ENCODE assay signal across 25 cellular contexts in genomic region chrX:71177327-71177726, GRCh38. TPM values are rescaled to one million over a fixed set of nuclear protein-coding genes. Genes with fewer than 3 reads are reported as not detected.
"Had no signal": no experiment of that assay in that cellular context is flagged by ENCODE, and none has a peak within 500 bp of the region (broad histone marks: within the 10 kb centered on the region; RNA-seq: fewer than 3 reads in every experiment).

No MANE protein-coding gene starts in this region.

- H3K36me3 ChIP-seq: esophagus squamous epithelium, left ventricle myocardium inferior, thoracic aorta, upper lobe of left lung had no signal

- H3K27ac ChIP-seq: esophagus squamous epithelium, left ventricle myocardium inferior, thoracic aorta, upper lobe of left lung had no signal

- H3K27me3 ChIP-seq: esophagus squamous epithelium, upper lobe of left lung had no signal

- ATAC-seq: activated CD8-positive, alpha-beta T cell treated with anti-CD3 and anti-CD28 coated beads, Interleukin-2, amount 10 ng/mL, durations not matched to agents 7 days and 5 days; mucosa of descending colon; sciatic nerve; stimulated activated memory B cell treated with anti-CD40 and anti-IgM and Interleukin-4, amounts not matched to agents 10 μg/mL and 1 μg/mL and 100 μg/mL, for 72 hours had no signal

- H3K4me1 ChIP-seq: upper lobe of left lung had no signal

- H3K4me3 ChIP-seq: esophagus squamous epithelium, left ventricle myocardium inferior, mucosa of descending colon, thoracic aorta, upper lobe of left lung had no signal

- H3K9me3 ChIP-seq: esophagus squamous epithelium, left ventricle myocardium inferior, mucosa of descending colon, thoracic aorta, upper lobe of left lung had no signal

- DNase-seq: activated CD4-positive, alpha-beta T cell treated with anti-CD3 and anti-CD28 coated beads, Interleukin-2, amount 10 ng/mL, durations not matched to agents 24 days and 14 days; activated CD8-positive, alpha-beta T cell treated with anti-CD3 and anti-CD28 coated beads, Interleukin-2, amount 10 ng/mL, durations not matched to agents 7 days and 5 days; activated naive CD4-positive, alpha-beta T cell treated with anti-CD3 and anti-CD28 coated beads for 36 hours; activated T-cell treated with anti-CD3 and anti-CD28 coated beads, Interleukin-2, amount 50 U/mL, for 24 hours; effector CD8-positive, alpha-beta T cell; esophagus squamous epithelium; foreskin melanocyte; head of caudate nucleus; left ventricle myocardium inferior; mammary epithelial cell; mucosa of descending colon; naive B cell; stimulated activated CD4-positive, alpha-beta T cell treated with anti-CD3 and anti-CD28 coated beads, Interleukin-4, amount 100 ng/mL, for 24 hours; T1000; upper lobe of left lung had no signal

RNA-seq across cellular contexts. Expression of gene GJB1, which starts 45.7 kb away (rescaled TPM):
- total RNA-seq: activated CD4-positive, alpha-beta T cell treated with anti-CD3 and anti-CD28 coated beads, Interleukin-2, amount 10 ng/mL, durations not matched to agents 24 days and 14 days; activated CD8-positive, alpha-beta T cell treated with anti-CD3 and anti-CD28 coated beads, Interleukin-2, amount 10 ng/mL, durations not matched to agents 7 days and 5 days; activated naive CD4-positive, alpha-beta T cell treated with anti-CD3 and anti-CD28 coated beads for 36 hours; bronchial epithelial cell; cerebellum; endothelial cell of umbilical vein; left ventricle myocardium inferior; osteocyte; pulmonary artery endothelial cell; T-helper 1 cell treated with Interleukin-12 subunit alpha and Interleukin-12 subunit beta and Interleukin-4 antibody, amounts not matched to agents 30 ng/mL and 1 ng/mL, for 36 hours; thoracic aorta had no signal
- polyA plus RNA-seq: endothelial cell of umbilical vein, keratinocyte, mammary epithelial cell had no signal
